8 cellular contexts compared by ENCODE assay signal in genomic region chr7:25098096-25099046, GRCh38. TPM values are rescaled to one million over a fixed set of nuclear protein-coding genes. Genes with fewer than 3 reads are reported as not detected.
DNase-seq lines count a peak whose midpoint lies in the region; ATAC-seq, FAIRE-seq and TF ChIP-seq lines count a peak whose summit lies in the region.

No MANE protein-coding gene starts in this region.

- no peak overlapping the region for H3K27ac ChIP-seq in 22Rv1
- H3K27ac ChIP-seq in effector memory CD4-positive, alpha-beta T cell (ENCODE audit: insufficient read depth, low read length, poor library complexity, severe bottlenecking): no peak overlapping the region

- H3K9me3 ChIP-seq in effector memory CD4-positive, alpha-beta T cell (ENCODE audit: control insufficient read depth, low read length): no peaks in the 10 kb centered on the region

- H3K36me3 Mint-ChIP-seq in memory B cell: no peaks in the 10 kb centered on the region

- DNase-seq in GM12892 (ENCODE audit: insufficient read length) (peak; percentile 42), NCI-H69 (lab: John Stamatoyannopoulos, UW) (peak; percentile 72), memory B cell (ENCODE audit: low spot score in 2 of 2) (peak; percentile 45 to 46)
- DNase-seq in activated CD4-positive, alpha-beta T cell treated with anti-CD3 and anti-CD28 coated beads, Interleukin-2, amount 50 U/mL, for 4 hours: peak; percentile 47 to 48
- DNase-seq in effector memory CD4-positive, alpha-beta T cell: peak; percentile 29 to 46 (median 33)
- DNase-seq in stimulated activated CD8-positive, alpha-beta memory T cell treated with anti-CD3 and anti-CD28 coated beads, Interleukin-2, amount 100 ng/mL, for 48 hours (ENCODE audit: low read depth in 2 of 2): peak; percentile 10 to 37

- H3K27ac Mint-ChIP-seq in memory B cell: no peak overlapping the region

- H3K4me3 Mint-ChIP-seq in memory B cell: no peak overlapping the region

- H3K27me3 ChIP-seq in effector memory CD4-positive, alpha-beta T cell (replicated peaks; ENCODE audit: control insufficient read depth, insufficient read depth, low read length, poor library complexity, severe bottlenecking): no peaks in the 10 kb centered on the region

- ATAC-seq in HG03175 (IDR thresholded peaks at IDR 0.05; ENCODE audit: unreplicated experiment): peak; percentile 76
- ATAC-seq in memory B cell (ENCODE audit: low read depth): peak; percentile 87

- no peak for TF ChIP-seq POLR2A in GM12892 (IDR thresholded peaks at IDR 0.05; ENCODE audit: low read depth, low read length)

- TF ChIP-seq CTCF in 22Rv1 (IDR thresholded peaks at IDR 0.05): peak; percentile 99

- H3K36me3 ChIP-seq in effector memory CD4-positive, alpha-beta T cell (ENCODE audit: control insufficient read depth, insufficient read depth, low read length): no peaks in the 10 kb centered on the region

- no peaks in the 10 kb centered on the region for H3K9me3 Mint-ChIP-seq in memory B cell

- no peak overlapping the region for H3K4me3 ChIP-seq in effector memory CD4-positive, alpha-beta T cell (ENCODE audit: insufficient read depth, low read depth, low read length, poor library complexity, severe bottlenecking)

- peaks cover 1% of the 10 kb centered on the region for H3K27me3 Mint-ChIP-seq in memory B cell

- no peaks in the 10 kb centered on the region for H3K4me1 ChIP-seq in effector memory CD4-positive, alpha-beta T cell (ENCODE audit: control insufficient read depth, insufficient read depth, low read length, poor library complexity, severe bottlenecking)

- H3K4me1 Mint-ChIP-seq in memory B cell: peaks cover 7% of the 10 kb centered on the region

- FAIRE-seq in GM12892 (lab: Jason Lieb, UNC): peak; percentile 92

RNA-seq across cellular contexts. Expression of gene CYCS, which starts 26.7 kb away (rescaled TPM):
- 236 TPM for polyA plus RNA-seq in GM12892 (2012; ENCODE audit: missing spikeins)
